Comparison of ENCODE assay signal across 25 cellular contexts in the genomic region with DNA sequence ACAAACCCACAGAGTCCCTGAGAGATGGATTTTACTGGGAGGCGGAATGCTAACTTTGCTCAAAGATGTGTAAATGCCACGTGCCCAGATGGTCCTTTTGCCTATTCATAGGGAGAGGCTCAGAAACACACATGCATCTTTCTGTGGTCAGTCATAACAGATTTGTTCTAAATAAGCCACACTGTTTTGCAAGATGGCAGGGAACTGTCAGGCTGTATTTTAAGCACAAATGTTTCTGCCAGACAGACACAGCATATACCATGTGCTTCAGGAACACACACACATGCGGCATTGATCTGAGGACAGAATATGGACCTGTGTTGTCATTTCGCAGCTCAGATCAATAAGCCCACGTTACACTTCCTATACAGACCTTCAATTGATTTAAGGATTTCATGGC.
"Had no signal": no experiment of that assay in that cellular context is flagged by ENCODE, and none has a peak within 500 bp of the region (broad histone marks: within the 10 kb centered on the region; RNA-seq: fewer than 3 reads in every experiment).

No MANE protein-coding gene starts in this region.

- H3K9me3 ChIP-seq: gastrocnemius medialis, heart right ventricle, left lung, psoas muscle, tibial nerve, vagina had no signal

- H3K9me3 Mint-ChIP-seq: activated CD4-positive, alpha-beta T cell treated with anti-CD3 and anti-CD28 coated beads, Interleukin-2, amount 10 ng/mL, durations not matched to agents 24 days and 14 days; activated naive CD4-positive, alpha-beta T cell treated with anti-CD3 and anti-CD28 coated beads, Interleukin-2, amount 10 ng/mL, durations not matched to agents 7 days and 5 days; activated T-cell treated with anti-CD3 and anti-CD28 coated beads, Interleukin-2, amount 50 U/mL, for 4 hours; central memory CD8-positive, alpha-beta T cell; stimulated activated naive CD8-positive, alpha-beta T cell treated with anti-CD3 and anti-CD28 coated beads, Interleukin-15, Interleukin-2, amounts not matched to agents 100 ng/mL and 50 ng/mL, for 24 hours; T-helper 2 cell treated with Interferon-gamma antibody and Interleukin-4, amounts not matched to agents 5 μg/mL and 100 μg/mL, for 36 hours had no signal

- H3K36me3 ChIP-seq: brain microvascular endothelial cell, gastrocnemius medialis, heart right ventricle, left lung, tibial nerve, vagina had no signal

- DNase-seq: activated CD4-positive, alpha-beta T cell treated with anti-CD3 and anti-CD28 coated beads, Interleukin-2, amount 10 ng/mL, durations not matched to agents 24 days and 14 days; activated CD4-positive, CD25-positive, alpha-beta regulatory T cell; activated CD8-positive, alpha-beta memory T cell treated with anti-CD3 and anti-CD28 coated beads, Interleukin-2, amount 50 U/mL, for 4 hours; activated naive CD4-positive, alpha-beta T cell treated with anti-CD3 and anti-CD28 coated beads, Interleukin-2, amount 10 ng/mL, durations not matched to agents 7 days and 5 days; activated T-cell treated with anti-CD3 and anti-CD28 coated beads, Interleukin-2, amount 50 U/mL, for 4 hours; aorta; brain microvascular endothelial cell; cortex of kidney; erythroblast; gastrocnemius medialis; heart right ventricle; left lung; midbrain; naive B cell; psoas muscle; right cardiac atrium; small intestine; stimulated activated CD4-positive, alpha-beta T cell treated with anti-CD3 and anti-CD28 coated beads, Interleukin-15, amount 100 ng/mL, for 24 hours; stimulated activated CD4-positive, alpha-beta T cell treated with anti-CD3 and anti-CD28 coated beads, Interleukin-2, amount 100 ng/mL, for 48 hours had no signal

- H3K27ac Mint-ChIP-seq: activated CD4-positive, alpha-beta T cell treated with anti-CD3 and anti-CD28 coated beads, Interleukin-2, amount 10 ng/mL, durations not matched to agents 24 days and 14 days; activated naive CD4-positive, alpha-beta T cell treated with anti-CD3 and anti-CD28 coated beads, Interleukin-2, amount 10 ng/mL, durations not matched to agents 7 days and 5 days; naive B cell; stimulated activated naive CD8-positive, alpha-beta T cell treated with anti-CD3 and anti-CD28 coated beads, Interleukin-15, Interleukin-2, amounts not matched to agents 100 ng/mL and 50 ng/mL, for 24 hours; T-helper 2 cell treated with Interferon-gamma antibody and Interleukin-4, amounts not matched to agents 5 μg/mL and 100 μg/mL, for 36 hours had no signal

- H3K27me3 Mint-ChIP-seq: activated naive CD4-positive, alpha-beta T cell treated with anti-CD3 and anti-CD28 coated beads, Interleukin-2, amount 10 ng/mL, durations not matched to agents 7 days and 5 days; naive B cell had no signal

- H3K4me3 ChIP-seq: gastrocnemius medialis, heart right ventricle, left lung, psoas muscle, tibial nerve, vagina had no signal

- H3K4me1 ChIP-seq: gastrocnemius medialis, heart right ventricle, left lung, psoas muscle, tibial nerve, vagina had no signal

- H3K4me3 Mint-ChIP-seq: activated CD4-positive, alpha-beta T cell treated with anti-CD3 and anti-CD28 coated beads, Interleukin-2, amount 10 ng/mL, durations not matched to agents 24 days and 14 days; activated naive CD4-positive, alpha-beta T cell treated with anti-CD3 and anti-CD28 coated beads, Interleukin-2, amount 10 ng/mL, durations not matched to agents 7 days and 5 days; activated T-cell treated with anti-CD3 and anti-CD28 coated beads, Interleukin-2, amount 50 U/mL, for 4 hours; central memory CD8-positive, alpha-beta T cell; naive B cell; neural crest cell; stimulated activated naive CD8-positive, alpha-beta T cell treated with anti-CD3 and anti-CD28 coated beads, Interleukin-15, Interleukin-2, amounts not matched to agents 100 ng/mL and 50 ng/mL, for 24 hours; T-helper 2 cell treated with Interferon-gamma antibody and Interleukin-4, amounts not matched to agents 5 μg/mL and 100 μg/mL, for 36 hours had no signal

- H3K36me3 Mint-ChIP-seq: activated naive CD4-positive, alpha-beta T cell treated with anti-CD3 and anti-CD28 coated beads, Interleukin-2, amount 10 ng/mL, durations not matched to agents 7 days and 5 days; naive B cell had no signal

- H3K27me3 ChIP-seq: brain microvascular endothelial cell, gastrocnemius medialis, heart right ventricle, left lung, tibial nerve, vagina had no signal

- H3K4me1 Mint-ChIP-seq: activated CD4-positive, alpha-beta T cell treated with anti-CD3 and anti-CD28 coated beads, Interleukin-2, amount 10 ng/mL, durations not matched to agents 24 days and 14 days; activated naive CD4-positive, alpha-beta T cell treated with anti-CD3 and anti-CD28 coated beads, Interleukin-2, amount 10 ng/mL, durations not matched to agents 7 days and 5 days; central memory CD8-positive, alpha-beta T cell; naive B cell; neural crest cell had no signal
